8 cellular contexts compared by ENCODE assay signal in genomic region chr9:101028346-101029299, GRCh38. TPM values are rescaled to one million over a fixed set of nuclear protein-coding genes. Genes with fewer than 3 reads are reported as not detected.
DNase-seq lines count a peak whose midpoint lies in the region; ATAC-seq and TF ChIP-seq lines count a peak whose summit lies in the region.

Gene PLPPR1 (plus strand): TSS chr9:101028727.

- no peaks in the 10 kb centered on the region for H3K9me3 ChIP-seq in HEK293 (ENCODE audit: control insufficient read depth, insufficient read depth, low read depth, low read length)
- no peaks in the 10 kb centered on the region for H3K9me3 ChIP-seq in stomach smooth muscle (ENCODE audit: control insufficient read depth in 2 of 2, low read length in 2 of 2)

- H3K27ac ChIP-seq in HEK293 (ENCODE audit: extremely low read depth, low read depth, low read length) (no peak within 1 kb of the TSS), layer of hippocampus (ENCODE audit: low read depth, low read length) (peak within 1 kb of the TSS; percentile 77), stomach smooth muscle (ENCODE audit: low read length) (no peak within 1 kb of the TSS)

- peaks cover 44% of the 10 kb centered on the region for H3K27me3 Mint-ChIP-seq in activated CD8-positive, alpha-beta memory T cell treated with anti-CD3 and anti-CD28 coated beads, Interleukin-2, amount 10 ng/mL, durations not matched to agents 7 days and 5 days

- DNase-seq in NCI-H510A treated with DMSO at 0.1 percent for 48 hours (lab: John Stamatoyannopoulos, UW) (peak; percentile 85), cerebellar cortex (ENCODE audit: low spot score) (peak; percentile 63)
- no peak for DNase-seq in activated CD8-positive, alpha-beta memory T cell treated with anti-CD3 and anti-CD28 coated beads, Interleukin-2, amount 10 ng/mL, durations not matched to agents 7 days and 5 days
- DNase-seq in activated naive CD4-positive, alpha-beta T cell treated with Interleukin-2 at 50 U/mL for 16 hours = no peak

- POLR2A ChIA-PET in HEK293 (lab: Yijun Ruan, JAX) = no interaction called here

- no peaks in the 10 kb centered on the region for H3K4me1 Mint-ChIP-seq in activated CD8-positive, alpha-beta memory T cell treated with anti-CD3 and anti-CD28 coated beads, Interleukin-2, amount 10 ng/mL, durations not matched to agents 7 days and 5 days

- TF ChIP-seq CTCF in HEK293 (tag by site-specific recombination; IDR thresholded peaks at IDR 0.05) = peak; percentile 35; the same call in 1 of the 2 replicates

- no peak within 1 kb of the TSS for H3K4me3 Mint-ChIP-seq in activated CD8-positive, alpha-beta memory T cell treated with anti-CD3 and anti-CD28 coated beads, Interleukin-2, amount 10 ng/mL, durations not matched to agents 7 days and 5 days

- H3K27me3 ChIP-seq in layer of hippocampus (ENCODE audit: control insufficient read depth, insufficient read depth, low read length) (no peaks in the 10 kb centered on the region), stomach smooth muscle (ENCODE audit: control insufficient read depth in 1 of 2, insufficient read depth in 2 of 2, low read length in 2 of 2) (peaks cover 21 to 34% of the 10 kb centered on the region in 2 donors)

- H3K4me3 ChIP-seq in HEK293 (ENCODE audit: low read depth, low read length) (peak within 1 kb of the TSS; percentile 70), stomach smooth muscle (ENCODE audit: low read length in 2 of 2) (peak within 1 kb of the TSS; percentile 66)

- ATAC-seq in activated CD8-positive, alpha-beta memory T cell treated with anti-CD3 and anti-CD28 coated beads, Interleukin-2, amount 10 ng/mL, durations not matched to agents 7 days and 5 days = no peak
- no peak for ATAC-seq in HG03280 (IDR thresholded peaks at IDR 0.05; ENCODE audit: unreplicated experiment)

- H3K36me3 ChIP-seq in HEK293 (ENCODE audit: control insufficient read depth in 2 of 2, insufficient read depth in 1 of 2, low read length in 2 of 2) (no peaks in the 10 kb centered on the region), stomach smooth muscle (ENCODE audit: control insufficient read depth in 2 of 2, insufficient read depth in 2 of 2, low read length in 2 of 2) (no peaks in the 10 kb centered on the region)

- H3K9ac ChIP-seq in stomach smooth muscle (ENCODE audit: low read length in 2 of 2) = no peak within 1 kb of the TSS

- CTCF ChIA-PET in HEK293 (lab: Yijun Ruan, JAX) = interaction anchor here (0.6 to 1.1 kb wide), 2 partner anchors 66 to 91 kb away, joined by 3 to 6 read pairs; no protein-coding TSS in a partner anchor
- CTCF ChIA-PET in activated CD8-positive, alpha-beta memory T cell treated with anti-CD3 and anti-CD28 coated beads, Interleukin-2, amount 10 ng/mL, durations not matched to agents 7 days and 5 days (lab: Charles Lee) = no interaction called here

- H3K36me3 Mint-ChIP-seq in activated CD8-positive, alpha-beta memory T cell treated with anti-CD3 and anti-CD28 coated beads, Interleukin-2, amount 10 ng/mL, durations not matched to agents 7 days and 5 days = no peaks in the 10 kb centered on the region

- no peaks in the 10 kb centered on the region for H3K9me3 Mint-ChIP-seq in activated CD8-positive, alpha-beta memory T cell treated with anti-CD3 and anti-CD28 coated beads, Interleukin-2, amount 10 ng/mL, durations not matched to agents 7 days and 5 days (ENCODE audit: low read depth)

- no peak within 1 kb of the TSS for H3K27ac Mint-ChIP-seq in activated CD8-positive, alpha-beta memory T cell treated with anti-CD3 and anti-CD28 coated beads, Interleukin-2, amount 10 ng/mL, durations not matched to agents 7 days and 5 days

- H3K4me1 ChIP-seq in HEK293 (ENCODE audit: control insufficient read depth, insufficient read depth, low read length) (no peaks in the 10 kb centered on the region), stomach smooth muscle (ENCODE audit: control insufficient read depth, insufficient read depth, low read length) (peaks cover 4% of the 10 kb centered on the region)

TF ChIP-seq in HEK293, 187 proteins besides CTCF, POLR2A, EP300 and RAD21 (continues in another document):
- TF ChIP-seq ZNF341 (tag by site-specific recombination; IDR thresholded peaks at IDR 0.05; ENCODE audit: low read depth) = no peak
- no peak for TF ChIP-seq ZNF394 (tag by site-specific recombination; IDR thresholded peaks at IDR 0.05; ENCODE audit: borderline replicate concordance)
- no peak for TF ChIP-seq ZNF350 (tag by site-specific recombination; IDR thresholded peaks at IDR 0.05)
- TF ChIP-seq, protein P1, sequence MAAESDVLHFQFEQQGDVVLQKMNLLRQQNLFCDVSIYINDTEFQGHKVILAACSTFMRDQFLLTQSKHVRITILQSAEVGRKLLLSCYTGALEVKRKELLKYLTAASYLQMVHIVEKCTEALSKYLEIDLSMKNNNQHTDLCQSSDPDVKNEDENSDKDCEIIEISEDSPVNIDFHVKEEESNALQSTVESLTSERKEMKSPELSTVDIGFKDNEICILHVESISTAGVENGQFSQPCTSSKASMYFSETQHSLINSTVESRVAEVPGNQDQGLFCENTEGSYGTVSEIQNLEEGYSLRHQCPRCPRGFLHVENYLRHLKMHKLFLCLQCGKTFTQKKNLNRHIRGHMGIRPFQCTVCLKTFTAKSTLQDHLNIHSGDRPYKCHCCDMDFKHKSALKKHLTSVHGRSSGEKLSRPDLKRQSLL (tag by site-specific recombination; IDR thresholded peaks at IDR 0.05) = 0 out of 2 replicates have a peak, but pooled peaks have one; percentile 38
- peak; percentile 31; the same call in 1 of the 2 replicates for TF ChIP-seq ZBTB8A (tag by site-specific recombination; IDR thresholded peaks at IDR 0.05)
- peak; percentile 74 for TF ChIP-seq GLIS1 (tag by site-specific recombination; IDR thresholded peaks at IDR 0.05)
- peak; percentile 85 for TF ChIP-seq GLIS2 (tag by site-specific recombination; IDR thresholded peaks at IDR 0.05)
- peak; percentile 48; the same call in 1 of the 2 replicates for TF ChIP-seq ZFP3 (tag by site-specific recombination; IDR thresholded peaks at IDR 0.05; ENCODE audit: low read depth)
- no peak for TF ChIP-seq ZNF549 (tag by site-specific recombination; IDR thresholded peaks at IDR 0.05)
- 0 out of 2 replicates have a peak, but pooled peaks have one; percentile 46 for TF ChIP-seq PRDM10 (tag by site-specific recombination; IDR thresholded peaks at IDR 0.05)
- no peak for TF ChIP-seq ZNF302 (tag by site-specific recombination; IDR thresholded peaks at IDR 0.05; ENCODE audit: low read depth)
- TF ChIP-seq, protein P2, sequence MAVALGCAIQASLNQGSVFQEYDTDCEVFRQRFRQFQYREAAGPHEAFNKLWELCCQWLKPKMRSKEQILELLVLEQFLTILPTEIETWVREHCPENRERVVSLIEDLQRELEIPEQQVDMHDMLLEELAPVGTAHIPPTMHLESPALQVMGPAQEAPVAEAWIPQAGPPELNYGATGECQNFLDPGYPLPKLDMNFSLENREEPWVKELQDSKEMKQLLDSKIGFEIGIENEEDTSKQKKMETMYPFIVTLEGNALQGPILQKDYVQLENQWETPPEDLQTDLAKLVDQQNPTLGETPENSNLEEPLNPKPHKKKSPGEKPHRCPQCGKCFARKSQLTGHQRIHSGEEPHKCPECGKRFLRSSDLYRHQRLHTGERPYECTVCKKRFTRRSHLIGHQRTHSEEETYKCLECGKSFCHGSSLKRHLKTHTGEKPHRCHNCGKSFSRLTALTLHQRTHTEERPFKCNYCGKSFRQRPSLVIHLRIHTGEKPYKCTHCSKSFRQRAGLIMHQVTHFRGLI (tag by site-specific recombination; IDR thresholded peaks at IDR 0.05) = peak; percentile 52; the same call in 1 of the 2 replicates
- peak; percentile 71; the same call in 1 of the 2 replicates for TF ChIP-seq ZNF76 (tag by site-specific recombination; IDR thresholded peaks at IDR 0.05; ENCODE audit: borderline replicate concordance, low read depth)
- TF ChIP-seq ZNF777 (tag by site-specific recombination; IDR thresholded peaks at IDR 0.05; ENCODE audit: borderline replicate concordance) = peak; percentile 71; the same call in 1 of the 2 replicates
- TF ChIP-seq, protein P3, sequence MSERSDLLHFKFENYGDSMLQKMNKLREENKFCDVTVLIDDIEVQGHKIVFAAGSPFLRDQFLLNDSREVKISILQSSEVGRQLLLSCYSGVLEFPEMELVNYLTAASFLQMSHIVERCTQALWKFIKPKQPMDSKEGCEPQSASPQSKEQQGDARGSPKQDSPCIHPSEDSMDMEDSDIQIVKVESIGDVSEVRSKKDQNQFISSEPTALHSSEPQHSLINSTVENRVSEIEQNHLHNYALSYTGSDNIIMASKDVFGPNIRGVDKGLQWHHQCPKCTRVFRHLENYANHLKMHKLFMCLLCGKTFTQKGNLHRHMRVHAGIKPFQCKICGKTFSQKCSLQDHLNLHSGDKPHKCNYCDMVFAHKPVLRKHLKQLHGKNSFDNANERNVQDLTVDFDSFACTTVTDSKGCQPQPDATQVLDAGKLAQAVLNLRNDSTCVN (tag by site-specific recombination; optimal IDR thresholded peaks at IDR 0.05) = peak; percentile 96
- TF ChIP-seq ZBTB17 (tag by site-specific recombination; IDR thresholded peaks at IDR 0.05) = peak; percentile 90

RNA-seq across cellular contexts. Expression of gene PLPPR1, which starts in this region (rescaled TPM):
- total RNA-seq in activated CD8-positive, alpha-beta memory T cell treated with anti-CD3 and anti-CD28 coated beads, Interleukin-2, amount 10 ng/mL, durations not matched to agents 7 days and 5 days = not detected

Comparison
In these comparisons a context has a peak if more than half of its experiments do, and no peak if none do; other contexts are left out.
1. DNase-seq: peak in NCI-H510A treated with DMSO at 0.1 percent for 48 hours (single experiment) and cerebellar cortex (single experiment); none in activated CD8-positive, alpha-beta memory T cell treated with anti-CD3 and anti-CD28 coated beads, Interleukin-2, amount 10 ng/mL, durations not matched to agents 7 days and 5 days (single experiment) and activated naive CD4-positive, alpha-beta T cell treated with Interleukin-2 at 50 U/mL for 16 hours (single experiment).